Comparison of ENCODE assay signal across 8 cellular contexts in genomic region chr19:1478934-1479707, GRCh38. TPM values are rescaled to one million over a fixed set of nuclear protein-coding genes. Genes with fewer than 3 reads are reported as not detected.
A peak's percentile ranks its signal among the peaks of the same experiment; 100 is the strongest.
DNase-seq lines count a peak whose midpoint lies in the region; ATAC-seq, FAIRE-seq and TF ChIP-seq lines count a peak whose summit lies in the region.

Gene C19orf25 (minus strand): TSS chr19:1479215. CDS start chr19:1478903, 312 bp downstream.

- H3K9me3 ChIP-seq in BLaER1 (no peaks in the 10 kb centered on the region), HepG2 (ENCODE audit: low read length) (no peaks in the 10 kb centered on the region)

- H3K27me3 ChIP-seq in BLaER1 (no peaks in the 10 kb centered on the region), HepG2 (ENCODE audit: control insufficient read depth in 1 of 2, insufficient read depth in 2 of 2, low read length in 2 of 2) (no peaks in the 10 kb centered on the region)

- peaks cover 36% of the 10 kb centered on the region for H3K4me1 ChIP-seq in BLaER1
- peaks cover 48% of the 10 kb centered on the region for H3K4me1 ChIP-seq in HepG2 (ENCODE audit: insufficient read depth, low read length)

- H3K4me3 ChIP-seq in BLaER1 (peak within 1 kb of the TSS; percentile 84), HepG2 (replicated peaks in 1 of 3; ENCODE audit: insufficient read depth in 1 of 3, low read depth in 2 of 3, low read length in 3 of 3) (peak within 1 kb of the TSS; percentile 81 to 93 (median 90))

- WGBS in HepG2 (ENCODE audit: low lambda C conversion rate), result under 1% methylated on average over 21 of the region's 71 CpGs

- H3K79me2 ChIP-seq in HepG2 (ENCODE audit: insufficient read depth, low read length), result peaks cover 16% of the 10 kb centered on the region

- peak in 1 of 2 experiments; percentile 73; a peak in 3 of 4 replicates for TF ChIP-seq POLR2A in HepG2 (IDR thresholded peaks at IDR 0.05; ENCODE audit: insufficient read depth in 1 of 2, low read depth in 2 of 2, low read length in 2 of 2)

- H3K4me2 ChIP-seq in BLaER1 (peak within 1 kb of the TSS; percentile 95), HepG2 (ENCODE audit: low read depth, low read length) (peak within 1 kb of the TSS; percentile 67)

- intact Hi-C loops in HepG2 (cut with micrococcal nuclease; ENCODE audit: unreplicated experiment), result no loop called here

- H3K36me3 ChIP-seq in BLaER1 (peaks cover 34% of the 10 kb centered on the region), HepG2 (replicated peaks in 1 of 2; ENCODE audit: control insufficient read depth in 1 of 2, insufficient read depth in 2 of 2, low read length in 2 of 2) (peaks cover 2 to 8% of the 10 kb centered on the region in 2 experiments; a peak in 3 of 5 replicates)

- H3K27ac ChIP-seq in BLaER1 (peak within 1 kb of the TSS; percentile 82), HepG2 (ENCODE audit: extremely low read length, insufficient read depth, low read length) (peak within 1 kb of the TSS; percentile 84)

- FAIRE-seq in HepG2 (lab: Jason Lieb, UNC), result peak; percentile 83

- CTCF ChIA-PET in HepG2 (lab: Yijun Ruan, JAX; ENCODE audit: low intra/inter-chr PET ratio, low total read pairs), result no interaction called here

- H4K20me1 ChIP-seq in BLaER1 (peaks cover 45% of the 10 kb centered on the region), HepG2 (ENCODE audit: insufficient read depth, low read length) (0 out of 2 replicates have a peak, but pooled peaks cover 3% of the 10 kb centered on the region)

- DNase-seq in NCI-H774 (lab: John Stamatoyannopoulos, UW) (peak; percentile 91), dermis blood vessel endothelial cell (peak; percentile 95), HepG2 (ENCODE audit: low spot score) (peak; percentile 85)
- DNase-seq in activated CD4-positive, alpha-beta T cell treated with anti-CD3 and anti-CD28 coated beads, Interleukin-2, amount 50 U/mL, for 24 hours (ENCODE audit: low read depth in 1 of 2, low spot score in 1 of 2), result peak; percentile 80 to 90
- DNase-seq in stimulated activated CD4-positive, alpha-beta T cell treated with anti-CD3 and anti-CD28 coated beads, Interleukin-2, amount 100 ng/mL, for 48 hours, result peak; percentile 88 to 91

- ATAC-seq in GM19328 (IDR thresholded peaks at IDR 0.05; ENCODE audit: unreplicated experiment) (peak; percentile 85), HG03521 (IDR thresholded peaks at IDR 0.05; ENCODE audit: unreplicated experiment) (peak; percentile 78), HepG2 (peak; percentile 83)

- no TSS peak for BruUV-seq in HepG2 (replicated peaks; lab: Mats Ljungman, UMichigan)

- H2AFZ ChIP-seq in HepG2 (ENCODE audit: low read length), result no peak within 1 kb of the TSS

- no peak for TF ChIP-seq CTCF in HepG2 (CRISPR knock-in tag; IDR thresholded peaks at IDR 0.05)

- H3K9ac ChIP-seq in BLaER1 (peak within 1 kb of the TSS; percentile 85), HepG2 (ENCODE audit: insufficient read depth, low read depth, low read length) (peak within 1 kb of the TSS; percentile 74)

- no peak for TF ChIP-seq EP300 in HepG2 (IDR thresholded peaks at IDR 0.05; ENCODE audit: low read depth in 2 of 2, low read length in 2 of 2)
- no peak for TF ChIP-seq EP300 in HepG2 (CRISPR knock-in tag; IDR thresholded peaks at IDR 0.05; ENCODE audit: borderline replicate concordance)

- TF ChIP-seq RAD21 in HepG2 (CRISPR knock-in tag; IDR thresholded peaks at IDR 0.05), result peak; percentile 60

- in situ Hi-C loops in HepG2 (cut with HindIII; ENCODE audit: extremely low pct_ligation_motif_present, low pct_unique_long_range_greater_than_20kb), result no loop called here

- POLR2A ChIA-PET in HepG2 (lab: Yijun Ruan, JAX), result no interaction called here

TF ChIP-seq in HepG2, 621 proteins besides CTCF, POLR2A, EP300 and RAD21 (continues in another document):
- TF ChIP-seq LBX2 (CRISPR knock-in tag; IDR thresholded peaks at IDR 0.05; ENCODE audit: borderline replicate concordance) (0 out of 2 replicates have a peak, but pooled peaks have one; percentile 54), STAG1 (CRISPR knock-in tag; IDR thresholded peaks at IDR 0.05) (no peak), ZFP41 (CRISPR knock-in tag; IDR thresholded peaks at IDR 0.05; ENCODE audit: borderline replicate concordance) (peak; percentile 79; the same call in 1 of the 2 replicates), ZNF468 (CRISPR knock-in tag; IDR thresholded peaks at IDR 0.05) (no peak), KDM5B (CRISPR knock-in tag; IDR thresholded peaks at IDR 0.05; ENCODE audit: borderline replicate concordance) (0 out of 2 replicates have a peak, but pooled peaks have one; percentile 32), SUZ12 (IDR thresholded peaks at IDR 0.05; ENCODE audit: low read depth, low read length) (no peak), DRAP1 (CRISPR knock-in tag; IDR thresholded peaks at IDR 0.05) (peak; percentile 25), IKZF1 (IDR thresholded peaks at IDR 0.05) (no peak), ZNF816 (CRISPR knock-in tag; IDR thresholded peaks at IDR 0.05; ENCODE audit: borderline replicate concordance) (peak; percentile 73), HMG20A (CRISPR knock-in tag; IDR thresholded peaks at IDR 0.05; ENCODE audit: borderline replicate concordance) (no peak), FUBP1 (CRISPR knock-in tag; IDR thresholded peaks at IDR 0.05; ENCODE audit: borderline replicate concordance) (no peak), ZNF674 (CRISPR knock-in tag; IDR thresholded peaks at IDR 0.05; ENCODE audit: low read depth) (0 out of 2 replicates have a peak, but pooled peaks have one; percentile 18), TOE1 (CRISPR knock-in tag; IDR thresholded peaks at IDR 0.05) (no peak), ATM (IDR thresholded peaks at IDR 0.05; ENCODE audit: borderline replicate concordance) (no peak), ZNF136 (CRISPR knock-in tag; IDR thresholded peaks at IDR 0.05; ENCODE audit: low read depth) (no peak; the same call in 1 of the 2 replicates), ZBTB20 (CRISPR knock-in tag; IDR thresholded peaks at IDR 0.05; ENCODE audit: borderline replicate concordance, low read depth) (no peak; the same call in 1 of the 2 replicates), MXD4 (CRISPR knock-in tag; IDR thresholded peaks at IDR 0.05) (no peak), ZNF766 (CRISPR knock-in tag; IDR thresholded peaks at IDR 0.05; ENCODE audit: borderline replicate concordance) (no peak), NFYC (CRISPR knock-in tag; IDR thresholded peaks at IDR 0.05) (0 out of 2 replicates have a peak, but pooled peaks have one; percentile 19)

RNA-seq across cellular contexts. Expression of gene C19orf25, which starts in this region (rescaled TPM):
- 22.0 and 28.1 TPM in 2 replicates for total RNA-seq in dermis blood vessel endothelial cell
- 32.3 and 32.4 TPM in 2 replicates for total RNA-seq in HepG2 (2016; rRNA removed; fragmentation: Illumina TruSeq; extraction: Trizol)
- 11.9 and 13.3 TPM in 2 replicates for total RNA-seq in HepG2 (2016; cell fraction: cytosol; rRNA removed; fragmentation: Illumina TruSeq; extraction: Trizol; ENCODE audit: low read depth)
- total RNA-seq in HepG2 (2016; cell fraction: insoluble cytoplasmic fraction; rRNA removed; fragmentation: Illumina TruSeq; extraction: Trizol), result 34.4 and 35.4 TPM in 2 replicates
- total RNA-seq in HepG2 (2016; cell fraction: membrane; rRNA removed; fragmentation: Illumina TruSeq; extraction: Trizol), result 33.2 and 36.2 TPM in 2 replicates
- 15.1 and 17.1 TPM in 2 replicates for total RNA-seq in HepG2 (2016; cell fraction: nucleus; rRNA removed; fragmentation: Illumina TruSeq; extraction: Trizol)
- 14.2 and 19.5 TPM in 2 replicates for polyA plus RNA-seq in HepG2 (2011; rRNA removed)
- polyA plus RNA-seq in HepG2 (2011; cell fraction: cytosol; rRNA removed), result 18.3 and 24.5 TPM in 2 replicates
- polyA plus RNA-seq in HepG2 (2011; cell fraction: nucleus; rRNA removed), result 33.5 and 34.3 TPM in 2 replicates
- polyA plus RNA-seq in HepG2 (2012), result 9.6 and 14.8 TPM in 2 replicates
- 11.7 and 15.7 TPM in 2 replicates for polyA plus RNA-seq in HepG2 (2016; cell fraction: cytosol; fragmentation: Illumina TruSeq; extraction: Trizol; ENCODE audit: low read depth)
- polyA plus RNA-seq in HepG2 (2016; cell fraction: insoluble cytoplasmic fraction; fragmentation: Illumina TruSeq; extraction: Trizol; ENCODE audit: low read depth), result 31.7 and 32.0 TPM in 2 replicates
- 25.3 and 26.3 TPM in 2 replicates for polyA plus RNA-seq in HepG2 (2016; cell fraction: membrane; fragmentation: Illumina TruSeq; extraction: Trizol; ENCODE audit: low read depth)
- 30.3 and 33.5 TPM in 2 replicates for polyA plus RNA-seq in HepG2 (2016; cell fraction: nucleus; fragmentation: Illumina TruSeq; extraction: Trizol; ENCODE audit: insufficient read depth, low read depth)
- 15.8 and 20.8 TPM in 2 replicates for polyA minus RNA-seq in HepG2 (2011; rRNA and poly(A)+ RNA removed; ENCODE audit: low replicate concordance)
- polyA minus RNA-seq in HepG2 (2011; cell fraction: cytosol; rRNA and poly(A)+ RNA removed), result 8.7 and 9.4 TPM in 2 replicates
- polyA minus RNA-seq in HepG2 (2011; cell fraction: nucleus; rRNA and poly(A)+ RNA removed), result 13.3 and 13.6 TPM in 2 replicates

Comparison
In these comparisons a context has a peak if more than half of its experiments do, and no peak if none do; other contexts are left out.
1. Peak in every context shown above with its lines: DNase-seq, ATAC-seq, H3K4me3 ChIP-seq and H3K27ac ChIP-seq.